Comparison of ENCODE assay signal across 15 cellular contexts in genomic region chr1:6349254-6349943, GRCh38. TPM values are rescaled to one million over a fixed set of nuclear protein-coding genes. Genes with fewer than 3 reads are reported as not detected.
A peak's percentile ranks its signal among the peaks of the same experiment; 100 is the strongest.
DNase-seq lines count a peak whose midpoint lies in the region; ATAC-seq and TF ChIP-seq lines count a peak whose summit lies in the region.
"Had no signal": no experiment of that assay in that cellular context is flagged by ENCODE, and none has a peak within 500 bp of the region (broad histone marks: within the 10 kb centered on the region; RNA-seq: fewer than 3 reads in every experiment).

No MANE protein-coding gene starts in this region.

- H3K4me1 ChIP-seq in Panc1 (ENCODE audit: control insufficient read depth, insufficient read depth, low read length) (peaks cover 41% of the 10 kb centered on the region), colonic mucosa (peaks cover 20% of the 10 kb centered on the region), neural progenitor cell (peaks cover 8% of the 10 kb centered on the region), A673 (ENCODE audit: insufficient read depth, low read length, poor library complexity, severe bottlenecking) (no peaks in the 10 kb centered on the region), gastrocnemius medialis (peaks cover 29 to 33% of the 10 kb centered on the region in 2 donors)

- H3K27ac ChIP-seq in Panc1 (ENCODE audit: low read length) (peak overlapping the region; percentile 13; the same call in 1 of the 2 replicates), colonic mucosa (peak overlapping the region; percentile 66), neural progenitor cell (peak overlapping the region; percentile 67), A673 (ENCODE audit: low read depth, low read length, poor library complexity, severe bottlenecking) (no peak overlapping the region), gastrocnemius medialis (no peak overlapping the region)
- H3K27ac ChIP-seq: GM23248, neutrophil had no signal

- H3K9me3 ChIP-seq in Panc1 (ENCODE audit: control insufficient read depth, insufficient read depth, low read depth, low read length) (no peaks in the 10 kb centered on the region), colonic mucosa (no peaks in the 10 kb centered on the region), neural progenitor cell (ENCODE audit: low read depth) (no peaks in the 10 kb centered on the region), A673 (ENCODE audit: low read depth, low read length, poor library complexity, severe bottlenecking) (no peaks in the 10 kb centered on the region), gastrocnemius medialis (no peaks in the 10 kb centered on the region)
- H3K9me3 ChIP-seq: neutrophil had no signal

- H3K4me3 Mint-ChIP-seq in neural progenitor cell: no peak overlapping the region

- H3K27ac Mint-ChIP-seq in neural progenitor cell: no peak overlapping the region

- peak; percentile 18 for DNase-seq in activated CD4-positive, alpha-beta T cell treated with anti-CD3 and anti-CD28 coated beads for 48 hours
- no peak for DNase-seq in activated CD4-positive, alpha-beta T cell treated with anti-CD3 and anti-CD28 coated beads for 4 hours
- DNase-seq in Panc1 (ENCODE audit: low read depth, low spot score) (no peak), colonic mucosa (no peak), neural progenitor cell (ENCODE audit: low spot score) (no peak), A673 (ENCODE audit: low spot score) (no peak), gastrocnemius medialis (no peak), germinal center (ENCODE audit: low spot score) (no peak)
- DNase-seq: Calu3, GM23248, NCI-H1105 treated with DMSO at 0.1 percent for 48 hours, NCI-H226 had no signal

- H3K36me3 ChIP-seq in Panc1 (ENCODE audit: control insufficient read depth, insufficient read depth, low read length) (no peaks in the 10 kb centered on the region), colonic mucosa (no peaks in the 10 kb centered on the region), neural progenitor cell (no peaks in the 10 kb centered on the region), A673 (ENCODE audit: insufficient read depth, low read length, poor library complexity, severe bottlenecking) (no peaks in the 10 kb centered on the region), gastrocnemius medialis (no peaks in the 10 kb centered on the region)
- H3K36me3 ChIP-seq: neutrophil had no signal

- peaks cover 25% of the 10 kb centered on the region for H3K4me1 Mint-ChIP-seq in neural progenitor cell

- POLR2A ChIA-PET in Panc1 (lab: Charles Lee): no interaction called here
- POLR2A ChIA-PET in A673 (lab: Charles Lee; ENCODE audit: low non-redundant PET): no interaction called here

- H4K20me1 ChIP-seq in neural progenitor cell (ENCODE audit: low read depth): peaks cover 54% of the 10 kb centered on the region

- H3K27me3 ChIP-seq in Panc1 (ENCODE audit: control insufficient read depth, insufficient read depth, low read length): no peaks in the 10 kb centered on the region
- H3K27me3 ChIP-seq in colonic mucosa: no peaks in the 10 kb centered on the region
- no peaks in the 10 kb centered on the region for H3K27me3 ChIP-seq in neural progenitor cell
- no peaks in the 10 kb centered on the region for H3K27me3 ChIP-seq in A673 (replicated peaks; ENCODE audit: insufficient read depth, low read depth, low read length, poor library complexity)
- no peaks in the 10 kb centered on the region for H3K27me3 ChIP-seq in gastrocnemius medialis
- H3K27me3 ChIP-seq: neutrophil had no signal

- no peaks in the 10 kb centered on the region for H3K9me3 Mint-ChIP-seq in neural progenitor cell

- TF ChIP-seq POLR2A in gastrocnemius medialis (IDR thresholded peaks at IDR 0.05): no peak

- in situ Hi-C loops in Panc1 (cut with HindIII; ENCODE audit: low pct_unique_long_range_greater_than_20kb, low sequenced_read_pairs): no loop called here
- in situ Hi-C loops in gastrocnemius medialis (cut with MboI; ENCODE audit: low sequenced_read_pairs in 4 of 4): loop anchor here in 3 of 4 donors (10.0 kb wide), 2 partner anchors 95 to 105 kb away; partner anchors contain the start of gene HES3 (in 2 of the 3)

- H2AFZ ChIP-seq in neural progenitor cell (replicated peaks): no peak overlapping the region
- H2AFZ ChIP-seq: GM23248 had no signal

- no peak for ATAC-seq in Panc1
- ATAC-seq in gastrocnemius medialis: no peak
- ATAC-seq: sciatic nerve, SK-N-SH treated with all-trans-retinoic acid at 6 μM for 48 hours had no signal

- H3F3A ChIP-seq in neural progenitor cell (ENCODE audit: low read depth): peaks cover 9% of the 10 kb centered on the region

- BruUV-seq in Panc1 (replicated peaks; lab: Mats Ljungman, UMichigan): no TSS peak
- BruUV-seq in A673 (replicated peaks; lab: Mats Ljungman, UMichigan): no TSS peak

- peaks cover 3% of the 10 kb centered on the region for H3K27me3 Mint-ChIP-seq in neural progenitor cell (ENCODE audit: insufficient read depth, low read depth)

- peaks cover 22% of the 10 kb centered on the region for H3K79me2 ChIP-seq in neural progenitor cell (ENCODE audit: low read depth)

- H3K9ac ChIP-seq in colonic mucosa (ENCODE audit: low read depth in 2 of 2, low read length in 2 of 2): peak overlapping the region in 1 of 2 donors; percentile 72
- H3K9ac ChIP-seq in neural progenitor cell: no peak overlapping the region
- H3K9ac ChIP-seq: GM23248 had no signal

- H3K36me3 Mint-ChIP-seq in neural progenitor cell: no peaks in the 10 kb centered on the region

- CTCF ChIA-PET in Panc1 (lab: Charles Lee) (interaction anchor here (0.5 to 0.6 kb wide), 2 partner anchors 31 to 202 kb away, joined by 5 to 9 read pairs; no protein-coding TSS in a partner anchor), A673 (lab: Charles Lee) (no interaction called here)

- H3K4me2 ChIP-seq in neural progenitor cell: no peak overlapping the region

- no peak overlapping the region for H3K4me3 ChIP-seq in Panc1 (ENCODE audit: low read depth in 2 of 2, low read length in 2 of 2)
- no peak overlapping the region for H3K4me3 ChIP-seq in colonic mucosa
- no peak overlapping the region for H3K4me3 ChIP-seq in neural progenitor cell
- no peak overlapping the region for H3K4me3 ChIP-seq in A673 (ENCODE audit: low read depth, low read length, poor library complexity, severe bottlenecking)
- no peak overlapping the region for H3K4me3 ChIP-seq in gastrocnemius medialis
- H3K4me3 ChIP-seq: GM23248 had no signal

- TF ChIP-seq CTCF in Panc1 (IDR thresholded peaks at IDR 0.05) (no peak), colonic mucosa (IDR thresholded peaks at IDR 0.05) (no peak), neural progenitor cell (IDR thresholded peaks at IDR 0.05) (no peak), A673 (conservative IDR thresholded peaks at IDR 0.05; ENCODE audit: low read depth, low read length) (no peak), gastrocnemius medialis (IDR thresholded peaks at IDR 0.05 in 4 of 5, conservative IDR thresholded peaks at IDR 0.05 in 1 of 5) (no peak)

- intact Hi-C loops in Panc1 (cut with micrococcal nuclease; ENCODE audit: unreplicated experiment): no loop called here
- intact Hi-C loops in colonic mucosa (cut with DNase I): no loop called here
- intact Hi-C loops in A673 (cut with micrococcal nuclease; ENCODE audit: unreplicated experiment): no loop called here
- intact Hi-C loops in gastrocnemius medialis (cut with DNase I; ENCODE audit: low total_unique reads): loop anchor here (2.0 kb wide), 1 partner anchor 55 kb away; no protein-coding TSS in a partner anchor

RNA-seq across cellular contexts. Expression of gene ACOT7, which starts 44.2 kb away (rescaled TPM):
- 120 TPM for total RNA-seq in Panc1 (2021; ENCODE audit: unreplicated experiment)
- 194 TPM for polyA plus RNA-seq in Panc1 (2012; ENCODE audit: insufficient read length)
- total RNA-seq in colonic mucosa: 100 to 1,000 TPM in 1 of 2 donors, 10 to 100 TPM in 1; 48.7 to 125 TPM
- total RNA-seq in neural progenitor cell (ENCODE audit: low replicate concordance): 19.6 and 44.9 TPM in 2 replicates
- 129 and 132 TPM in 2 replicates for total RNA-seq in A673 (2021)
- 1 to 10 TPM; 1.3 to 5.8 (median 3.2) TPM for total RNA-seq in gastrocnemius medialis

Comparison
In these comparisons a context has a peak if more than half of its experiments do, and no peak if none do; other contexts are left out.
1. H3K27ac ChIP-seq: peak in Panc1 (single experiment), colonic mucosa (single experiment) and neural progenitor cell (single experiment); none in A673 (single experiment) and gastrocnemius medialis (0 of 4).